In genomic region chr5:171387970-171388815, GRCh38 we compare ENCODE assay signal across 8 cellular contexts. TPM values are rescaled to one million over a fixed set of nuclear protein-coding genes. Genes with fewer than 3 reads are reported as not detected.
DNase-seq lines count a peak whose midpoint lies in the region; ATAC-seq and TF ChIP-seq lines count a peak whose summit lies in the region.

No MANE protein-coding gene starts in this region.

- peak; percentile 40 for ATAC-seq in GM18907 (IDR thresholded peaks at IDR 0.05; ENCODE audit: unreplicated experiment)
- ATAC-seq in HG03135 (IDR thresholded peaks at IDR 0.05; ENCODE audit: unreplicated experiment), result peak; percentile 43
- peak; percentile 29 for ATAC-seq in activated CD8-positive, alpha-beta memory T cell treated with anti-CD3 and anti-CD28 coated beads, Interleukin-2, amount 10 ng/mL, durations not matched to agents 7 days and 5 days

- H3K4me1 ChIP-seq in endocrine pancreas (ENCODE audit: control insufficient read depth, insufficient read depth, low read length), result peaks cover 15% of the 10 kb centered on the region

- H3K4me3 ChIP-seq in AG09309 (ENCODE audit: control insufficient read depth, low read depth, low read length), result peak overlapping the region; percentile 100
- peak overlapping the region; percentile 76 for H3K4me3 ChIP-seq in endocrine pancreas (ENCODE audit: control insufficient read depth, insufficient read depth, low read length)

- H3K4me1 Mint-ChIP-seq in activated CD8-positive, alpha-beta memory T cell treated with anti-CD3 and anti-CD28 coated beads, Interleukin-2, amount 10 ng/mL, durations not matched to agents 7 days and 5 days, result peaks cover 42% of the 10 kb centered on the region
- H3K4me1 Mint-ChIP-seq in mesothelial cell of epicardium, result peaks cover 37% of the 10 kb centered on the region

- peaks cover 51% of the 10 kb centered on the region for H3K36me3 Mint-ChIP-seq in activated CD8-positive, alpha-beta memory T cell treated with anti-CD3 and anti-CD28 coated beads, Interleukin-2, amount 10 ng/mL, durations not matched to agents 7 days and 5 days
- peaks cover 14% of the 10 kb centered on the region for H3K36me3 Mint-ChIP-seq in mesothelial cell of epicardium

- TF ChIP-seq CTCF in AG09309 (IDR thresholded peaks at IDR 0.05; ENCODE audit: control insufficient read depth, insufficient read depth, low read depth, low read length, missing control alignments) (no peak), mesothelial cell of epicardium (IDR thresholded peaks at IDR 0.05; ENCODE audit: unreplicated experiment) (no peak)

- peaks cover under 1% of the 10 kb centered on the region for H3K27me3 Mint-ChIP-seq in activated CD8-positive, alpha-beta memory T cell treated with anti-CD3 and anti-CD28 coated beads, Interleukin-2, amount 10 ng/mL, durations not matched to agents 7 days and 5 days
- H3K27me3 Mint-ChIP-seq in mesothelial cell of epicardium (ENCODE audit: low read depth), result no peaks in the 10 kb centered on the region

- H3K27ac Mint-ChIP-seq in activated CD8-positive, alpha-beta memory T cell treated with anti-CD3 and anti-CD28 coated beads, Interleukin-2, amount 10 ng/mL, durations not matched to agents 7 days and 5 days, result peak overlapping the region; percentile 99
- H3K27ac Mint-ChIP-seq in mesothelial cell of epicardium, result peak overlapping the region; percentile 99

- no peaks in the 10 kb centered on the region for H3K27me3 ChIP-seq in endocrine pancreas (ENCODE audit: control insufficient read depth, insufficient read depth, low read length)

- no peaks in the 10 kb centered on the region for H3K9me3 Mint-ChIP-seq in activated CD8-positive, alpha-beta memory T cell treated with anti-CD3 and anti-CD28 coated beads, Interleukin-2, amount 10 ng/mL, durations not matched to agents 7 days and 5 days (ENCODE audit: low read depth)
- H3K9me3 Mint-ChIP-seq in mesothelial cell of epicardium, result no peaks in the 10 kb centered on the region

- no peaks in the 10 kb centered on the region for H3K36me3 ChIP-seq in endocrine pancreas (ENCODE audit: control insufficient read depth, insufficient read depth, low read length)

- no peaks in the 10 kb centered on the region for H3K9me3 ChIP-seq in endocrine pancreas (ENCODE audit: control insufficient read depth, low read length)

- H3K4me3 Mint-ChIP-seq in activated CD8-positive, alpha-beta memory T cell treated with anti-CD3 and anti-CD28 coated beads, Interleukin-2, amount 10 ng/mL, durations not matched to agents 7 days and 5 days, result peak overlapping the region; percentile 93
- H3K4me3 Mint-ChIP-seq in mesothelial cell of epicardium, result peak overlapping the region; percentile 95

- DNase-seq in AG09309 (ENCODE audit: low read depth) (peak; percentile 24), mesothelial cell of epicardium (ENCODE audit: low spot score in 2 of 2, unreplicated experiment in 2 of 2) (peak; percentile 56 to 71)
- DNase-seq in NK-92 treated with Interleukin-12 subunit alpha and Interleukin-12 subunit beta, amount 100 ng/mL, for 24 hours (lab: John Stamatoyannopoulos, UW), result peak; percentile 90
- peak; percentile 91 for DNase-seq in activated CD8-positive, alpha-beta memory T cell treated with anti-CD3 and anti-CD28 coated beads, Interleukin-2, amount 10 ng/mL, durations not matched to agents 7 days and 5 days
- peak; percentile 71 for DNase-seq in stimulated activated CD8-positive, alpha-beta memory T cell treated with anti-CD3 and anti-CD28 coated beads, Interleukin-15, amount 100 ng/mL, for 4 hours (ENCODE audit: low read depth in 2 of 2)

- CTCF ChIA-PET in activated CD8-positive, alpha-beta memory T cell treated with anti-CD3 and anti-CD28 coated beads, Interleukin-2, amount 10 ng/mL, durations not matched to agents 7 days and 5 days (lab: Charles Lee), result interaction anchor here (0.6 to 1.4 kb wide), 3 partner anchors 18 to 1098 kb away, joined by 3 to 5 read pairs (median 3); no protein-coding TSS in a partner anchor

- H3K9ac ChIP-seq in endocrine pancreas (ENCODE audit: control insufficient read depth, insufficient read depth, low read length), result peak overlapping the region; percentile 22

RNA-seq across cellular contexts. Expression of gene NPM1, which starts 0.5 kb away (rescaled TPM):
- 1,000 to 10,000 TPM; 1,230 to 1,897 TPM for total RNA-seq in activated CD8-positive, alpha-beta memory T cell treated with anti-CD3 and anti-CD28 coated beads, Interleukin-2, amount 10 ng/mL, durations not matched to agents 7 days and 5 days
- total RNA-seq in mesothelial cell of epicardium, result 1,674 to 1,837 TPM (median 1,792 TPM) in 3 replicates

RNA-seq across cellular contexts. Expression of gene FGF18, which starts 31.3 kb away (rescaled TPM):
- not detected for total RNA-seq in activated CD8-positive, alpha-beta memory T cell treated with anti-CD3 and anti-CD28 coated beads, Interleukin-2, amount 10 ng/mL, durations not matched to agents 7 days and 5 days
- 10.2 to 11.7 TPM (median 11.3 TPM) in 3 replicates for total RNA-seq in mesothelial cell of epicardium

Comparison
In these comparisons a context has a peak if more than half of its experiments do, and no peak if none do; other contexts are left out.
1. Peak in every context shown above with its lines: DNase-seq, ATAC-seq and H3K4me3 ChIP-seq.
2. DNase-seq: peak in every context shown above with its lines; median percentile 91 in activated CD8-positive, alpha-beta memory T cell treated with anti-CD3 and anti-CD28 coated beads, Interleukin-2, amount 10 ng/mL, durations not matched to agents 7 days and 5 days; 90 in NK-92 treated with Interleukin-12 subunit alpha and Interleukin-12 subunit beta, amount 100 ng/mL, for 24 hours; 71 in stimulated activated CD8-positive, alpha-beta memory T cell treated with anti-CD3 and anti-CD28 coated beads, Interleukin-15, amount 100 ng/mL, for 4 hours; 64 in mesothelial cell of epicardium; 24 in AG09309.
3. RNA of gene FGF18, which starts 31.3 kb away (total RNA-seq): 10.2 to 11.7 TPM in mesothelial cell of epicardium; not detected in activated CD8-positive, alpha-beta memory T cell treated with anti-CD3 and anti-CD28 coated beads, Interleukin-2, amount 10 ng/mL, durations not matched to agents 7 days and 5 days; every median in the first group is over 10 times any median in the second.